In the genomic region with DNA sequence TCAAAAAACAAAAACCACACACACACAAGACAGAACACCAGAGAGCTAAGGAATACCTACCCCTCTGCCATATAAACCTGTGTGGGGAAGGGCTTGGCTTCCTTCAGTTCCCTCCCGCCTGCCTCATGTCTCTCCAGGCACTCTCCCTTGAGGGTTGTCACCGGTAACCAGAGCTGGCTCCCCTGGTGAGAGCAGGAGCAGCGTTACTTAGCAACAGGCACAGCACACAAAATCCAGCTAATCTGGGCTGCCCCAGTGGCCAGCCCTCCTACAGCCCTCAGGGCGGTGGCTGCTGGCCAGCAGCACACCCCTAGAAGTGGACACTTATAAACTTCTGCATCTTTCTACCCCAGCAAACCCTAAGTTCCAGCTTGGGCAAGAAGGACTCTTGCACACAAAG, we compare ENCODE assay signal across 10 cellular contexts. TPM values are rescaled to one million over a fixed set of nuclear protein-coding genes. Genes with fewer than 3 reads are reported as not detected.
DNase-seq lines count a peak whose midpoint lies in the region; ATAC-seq, FAIRE-seq and TF ChIP-seq lines count a peak whose summit lies in the region.
"Had no signal": no experiment of that assay in that cellular context is flagged by ENCODE, and none has a peak within 500 bp of the region (broad histone marks: within the 10 kb centered on the region; RNA-seq: fewer than 3 reads in every experiment).

No MANE protein-coding gene starts in this region.

- peaks cover 0 to 74% of the 10 kb centered on the region in 2 donors for H3K4me1 ChIP-seq in right atrium auricular region

- H3K4me3 ChIP-seq in right atrium auricular region, result no peak overlapping the region

- no peak for TF ChIP-seq CTCF in right atrium auricular region (IDR thresholded peaks at IDR 0.05)

- no peaks in the 10 kb centered on the region for H3K9me3 ChIP-seq in right atrium auricular region

- no peaks in the 10 kb centered on the region for H3K36me3 ChIP-seq in right atrium auricular region

- DNase-seq in AG20443 (ENCODE audit: low spot score) (peak; percentile 39), M059J (ENCODE audit: low read depth) (peak; percentile 87), RCC 7860 (ENCODE audit: low spot score) (peak; percentile 31), right atrium auricular region (ENCODE audit: low spot score) (no peak), mucosa of gallbladder (ENCODE audit: low spot score) (no peak), cerebellar cortex (ENCODE audit: low spot score) (no peak)
- DNase-seq: CD4-positive, alpha-beta T cell had no signal

- no peak for ATAC-seq in HG03469 (IDR thresholded peaks at IDR 0.05; ENCODE audit: unreplicated experiment)
- ATAC-seq in HG03025 (IDR thresholded peaks at IDR 0.05; ENCODE audit: low FRiP score, unreplicated experiment), result no peak
- ATAC-seq: activated naive CD4-positive, alpha-beta T cell treated with anti-CD3 and anti-CD28 coated beads, Interleukin-2, amount 50 U/mL, for 72 hours had no signal

- H3K27ac ChIP-seq in right atrium auricular region, result peak overlapping the region; percentile 47 to 94

- no peak for FAIRE-seq in RCC 7860 (lab: Jason Lieb, UNC)

- H3K27me3 ChIP-seq in right atrium auricular region, result no peaks in the 10 kb centered on the region

RNA-seq across cellular contexts. Expression of a gene that starts 21.6 kb away (rescaled TPM):
- total RNA-seq in M059J (2014; rRNA removed; shearing (Covaris generic)), result 0.84 and 2.5 TPM in 2 replicates
- 100 to 1,000 TPM; 150 to 238 TPM for total RNA-seq in right atrium auricular region
- 131 TPM for total RNA-seq in mucosa of gallbladder

RNA-seq across cellular contexts. Expression of a gene that starts 22.9 kb away (rescaled TPM):
- total RNA-seq in M059J (2014; rRNA removed; shearing (Covaris generic)), result 0.10 and 0.25 TPM in 2 replicates
- 10 to 100 TPM; 17.6 to 23.2 TPM for total RNA-seq in right atrium auricular region
- 23.9 TPM for total RNA-seq in mucosa of gallbladder

RNA-seq across cellular contexts. Expression of a gene that starts 40.1 kb away (rescaled TPM):
- total RNA-seq in M059J (2014; rRNA removed; shearing (Covaris generic)), result 52.6 and 62.0 TPM in 2 replicates
- total RNA-seq in right atrium auricular region (10 to 100 TPM; 26.8 to 36.9 TPM), mucosa of gallbladder (38.6 TPM)

RNA-seq across cellular contexts. Expression of a gene that starts 49.8 kb away (rescaled TPM):
- total RNA-seq in M059J (2014; rRNA removed; shearing (Covaris generic)), result not detected in 2 replicates
- 1 to 10 TPM in 1 of 2 donors, under 1 TPM in 1; 0.44 to 3.2 TPM for total RNA-seq in right atrium auricular region
- total RNA-seq in mucosa of gallbladder, result 0.46 TPM
- total RNA-seq: activated naive CD4-positive, alpha-beta T cell treated with anti-CD3 and anti-CD28 coated beads, Interleukin-2, amount 50 U/mL, for 72 hours; CD4-positive, alpha-beta T cell had no signal

Comparison
In these comparisons a context has a peak if more than half of its experiments do, and no peak if none do; other contexts are left out.
1. DNase-seq: peak in AG20443 (single experiment), M059J (single experiment) and RCC 7860 (single experiment); none in right atrium auricular region (single experiment), mucosa of gallbladder (single experiment) and cerebellar cortex (single experiment).
2. RNA of a gene that starts 21.6 kb away (total RNA-seq): 150 to 238 TPM in right atrium auricular region and 131 TPM in mucosa of gallbladder (single experiment); 0.84 to 2.5 TPM in M059J; every median in the first group is over 10 times any median in the second.
3. RNA of a gene that starts 22.9 kb away (total RNA-seq): 23.9 TPM in mucosa of gallbladder (single experiment) and 17.6 to 23.2 TPM in right atrium auricular region; 0.10 to 0.25 TPM in M059J; every median in the first group is over 10 times any median in the second.